20 cellular contexts compared by ENCODE assay signal in genomic region chr2:85692039-85692645, GRCh38. TPM values are rescaled to one million over a fixed set of nuclear protein-coding genes. Genes with fewer than 3 reads are reported as not detected.
"Had no signal": no experiment of that assay in that cellular context is flagged by ENCODE, and none has a peak within 500 bp of the region (broad histone marks: within the 10 kb centered on the region; RNA-seq: fewer than 3 reads in every experiment).

No MANE protein-coding gene starts in this region.

- H3K4me3 Mint-ChIP-seq: activated naive CD4-positive, alpha-beta T cell treated with anti-CD3 and anti-CD28 coated beads, Interleukin-2, amount 10 ng/mL, durations not matched to agents 7 days and 5 days; neural crest cell; WTC11 had no signal

- H3K9me3 Mint-ChIP-seq: activated naive CD4-positive, alpha-beta T cell treated with anti-CD3 and anti-CD28 coated beads, Interleukin-2, amount 10 ng/mL, durations not matched to agents 7 days and 5 days; neural crest cell; WTC11 had no signal

- H3K27ac Mint-ChIP-seq: activated naive CD4-positive, alpha-beta T cell treated with anti-CD3 and anti-CD28 coated beads, Interleukin-2, amount 10 ng/mL, durations not matched to agents 7 days and 5 days; progenitor cell of endocrine pancreas; WTC11 had no signal

- H3K4me1 Mint-ChIP-seq: activated naive CD4-positive, alpha-beta T cell treated with anti-CD3 and anti-CD28 coated beads, Interleukin-2, amount 10 ng/mL, durations not matched to agents 7 days and 5 days had no signal

- H3K36me3 Mint-ChIP-seq: activated naive CD4-positive, alpha-beta T cell treated with anti-CD3 and anti-CD28 coated beads, Interleukin-2, amount 10 ng/mL, durations not matched to agents 7 days and 5 days; WTC11 had no signal

- ATAC-seq: upper lobe of right lung, WTC11 had no signal

- DNase-seq: activated CD4-positive, alpha-beta T cell treated with anti-CD3 and anti-CD28 coated beads for 48 hours; activated naive CD4-positive, alpha-beta T cell treated with anti-CD3 and anti-CD28 coated beads, Interleukin-2, amount 10 ng/mL, durations not matched to agents 7 days and 5 days; activated T-cell treated with anti-CD3 and anti-CD28 coated beads, Interleukin-2, amount 50 U/mL, for 1 hour; cerebellar nuclear complex; cortex of kidney; kidney glomerular epithelial cell; left ventricle myocardium inferior; mammary epithelial cell; stimulated activated CD4-positive, alpha-beta T cell treated with anti-CD3 and anti-CD28 coated beads, Interleukin-12 subunit alpha, Interleukin-12 subunit beta, amount 100 ng/mL, for 4 hours; testis; upper lobe of right lung had no signal

RNA-seq across cellular contexts. Expression of gene GNLY, which starts 2.0 kb away (rescaled TPM):
- total RNA-seq: bronchial epithelial cell, frontal cortex, mammary epithelial cell, neural crest cell, osteoblast, progenitor cell of endocrine pancreas, WTC11 had no signal

RNA-seq across cellular contexts. Expression of gene SFTPB, which starts 24.1 kb away (rescaled TPM):
- total RNA-seq: activated CD8-positive, alpha-beta memory T cell treated with anti-CD3 and anti-CD28 coated beads for 36 hours; bronchial epithelial cell; frontal cortex; left ventricle myocardium inferior; mammary epithelial cell; myocyte; neural crest cell; osteoblast; progenitor cell of endocrine pancreas; T-helper 2 cell treated with Interferon-gamma antibody and Interleukin-4, amounts not matched to agents 100 ng/mL and 5 ng/mL, for 36 hours had no signal
